ENCODE assay signal across 9 cellular contexts in genomic region chr3:76024640-76025039, GRCh38.
DNase-seq lines count a peak whose midpoint lies in the region; ATAC-seq and TF ChIP-seq lines count a peak whose summit lies in the region.
"Had no signal": no experiment of that assay in that cellular context is flagged by ENCODE, and none has a peak within 500 bp of the region (broad histone marks: within the 10 kb centered on the region; RNA-seq: fewer than 3 reads in every experiment).

No MANE protein-coding gene starts in this region.

- BruUV-seq in Caco-2 (replicated peaks; lab: Mats Ljungman, UMichigan) = no TSS peak

- DNase-seq in Caco-2 = peak in 1 of 2 experiments; percentile 19
- peak; percentile 45 for DNase-seq in amniotic epithelial cell (ENCODE audit: low read depth)
- no peak for DNase-seq in left lung
- DNase-seq in mesenteric fat pad (ENCODE audit: low spot score) = no peak
- DNase-seq in activated CD4-positive, alpha-beta memory T cell treated with anti-CD3 and anti-CD28 coated beads for 36 hours = no peak
- DNase-seq in substantia nigra (lab: John Stamatoyannopoulos, UW) = no peak
- DNase-seq in CD1c-positive myeloid dendritic cell (ENCODE audit: extremely low spot score) = no peak
- DNase-seq: T-helper 1 cell had no signal

- no peaks in the 10 kb centered on the region for H3K36me3 ChIP-seq in Caco-2 (ENCODE audit: control insufficient read depth, insufficient read depth, low read length)
- no peaks in the 10 kb centered on the region for H3K36me3 ChIP-seq in left lung

- TF ChIP-seq EP300 in Ishikawa (IDR thresholded peaks at IDR 0.05; ENCODE audit: borderline replicate concordance) = no peak

- H3K9me3 Mint-ChIP-seq in Caco-2 (ENCODE audit: unreplicated experiment) = peaks cover 9% of the 10 kb centered on the region
- peaks cover 25% of the 10 kb centered on the region for H3K9me3 Mint-ChIP-seq in activated CD4-positive, alpha-beta memory T cell treated with anti-CD3 and anti-CD28 coated beads for 36 hours

- CTCF ChIA-PET in Caco-2 (lab: Charles Lee) = no interaction called here
- CTCF ChIA-PET in activated CD4-positive, alpha-beta memory T cell treated with anti-CD3 and anti-CD28 coated beads for 36 hours (lab: Charles Lee) = no interaction called here

- H3K36me3 Mint-ChIP-seq in Caco-2 (ENCODE audit: insufficient read depth, unreplicated experiment) = no peaks in the 10 kb centered on the region
- no peaks in the 10 kb centered on the region for H3K36me3 Mint-ChIP-seq in activated CD4-positive, alpha-beta memory T cell treated with anti-CD3 and anti-CD28 coated beads for 36 hours

- TF ChIP-seq CTCF in Caco-2 (IDR thresholded peaks at IDR 0.05; ENCODE audit: insufficient read depth in 1 of 2, low read depth in 1 of 2, low read length in 1 of 2, severe bottlenecking in 1 of 2, unreplicated experiment in 1 of 2) = peak; percentile 38 to 40
- TF ChIP-seq CTCF in left lung (IDR thresholded peaks at IDR 0.05) = peak; percentile 23 to 35

- ATAC-seq in left lung = peak; percentile 49

- no peak overlapping the region for H3K4me3 ChIP-seq in Caco-2 (ENCODE audit: low read depth, low read length)
- no peak overlapping the region for H3K4me3 ChIP-seq in left lung

- peak; percentile 53 for TF ChIP-seq RAD21 in Ishikawa (IDR thresholded peaks at IDR 0.05; ENCODE audit: low read depth)

- no peaks in the 10 kb centered on the region for H3K4me1 Mint-ChIP-seq in Caco-2 (ENCODE audit: low read depth, unreplicated experiment)
- H3K4me1 Mint-ChIP-seq in activated CD4-positive, alpha-beta memory T cell treated with anti-CD3 and anti-CD28 coated beads for 36 hours (ENCODE audit: low read depth) = no peaks in the 10 kb centered on the region

- POLR2A ChIA-PET in Caco-2 (lab: Charles Lee) = no interaction called here
- POLR2A ChIA-PET in activated CD4-positive, alpha-beta memory T cell treated with anti-CD3 and anti-CD28 coated beads for 36 hours (lab: Charles Lee) = no interaction called here

- no peak overlapping the region for H3K27ac Mint-ChIP-seq in Caco-2 (ENCODE audit: unreplicated experiment)
- H3K27ac Mint-ChIP-seq in activated CD4-positive, alpha-beta memory T cell treated with anti-CD3 and anti-CD28 coated beads for 36 hours = no peak overlapping the region

- H3K9me3 ChIP-seq in Caco-2 (no peaks in the 10 kb centered on the region), left lung (no peaks in the 10 kb centered on the region)

- H3K4me1 ChIP-seq in Caco-2 = no peaks in the 10 kb centered on the region
- H3K4me1 ChIP-seq in left lung = no peaks in the 10 kb centered on the region

- intact Hi-C loops in Caco-2 (cut with micrococcal nuclease; ENCODE audit: unreplicated experiment) (loop anchor here (1.0 to 5.0 kb wide), 4 partner anchors 20 to 563 kb away; no protein-coding TSS in a partner anchor), left lung (cut with DNase I) (no loop called here)
- intact Hi-C loops in activated CD4-positive, alpha-beta memory T cell treated with anti-CD3 and anti-CD28 coated beads for 36 hours (cut with micrococcal nuclease) = no loop called here

- H3K27me3 ChIP-seq in Caco-2 (replicated peaks; ENCODE audit: control insufficient read depth, insufficient read depth, low read length) = no peaks in the 10 kb centered on the region
- H3K27me3 ChIP-seq in left lung = no peaks in the 10 kb centered on the region

- H3K4me3 Mint-ChIP-seq in Caco-2 (ENCODE audit: unreplicated experiment) = no peak overlapping the region
- no peak overlapping the region for H3K4me3 Mint-ChIP-seq in activated CD4-positive, alpha-beta memory T cell treated with anti-CD3 and anti-CD28 coated beads for 36 hours

- H3K27ac ChIP-seq in left lung (no peak overlapping the region), substantia nigra (ENCODE audit: low read depth, low read length, poor library complexity, severe bottlenecking) (no peak overlapping the region)

- H3K27me3 Mint-ChIP-seq in Caco-2 (ENCODE audit: insufficient read depth, unreplicated experiment) = no peaks in the 10 kb centered on the region
- H3K27me3 Mint-ChIP-seq in activated CD4-positive, alpha-beta memory T cell treated with anti-CD3 and anti-CD28 coated beads for 36 hours = no peaks in the 10 kb centered on the region

TF ChIP-seq in Ishikawa, 13 proteins besides CTCF, POLR2A, EP300 and RAD21:
- TF ChIP-seq FOXM1 (IDR thresholded peaks at IDR 0.05; ENCODE audit: borderline replicate concordance, low read depth) (no peak), ZBTB7A (IDR thresholded peaks at IDR 0.05; ENCODE audit: low read depth) (no peak), REST (IDR thresholded peaks at IDR 0.05; ENCODE audit: low read depth) (no peak), NFIC (IDR thresholded peaks at IDR 0.05) (no peak), TCF12 (IDR thresholded peaks at IDR 0.05; ENCODE audit: low read depth) (no peak), EGR1 (IDR thresholded peaks at IDR 0.05) (no peak), CEBPB (IDR thresholded peaks at IDR 0.05) (no peak), TEAD4 (IDR thresholded peaks at IDR 0.05) (no peak), MAX (IDR thresholded peaks at IDR 0.05) (no peak), YY1 (IDR thresholded peaks at IDR 0.05; ENCODE audit: low read depth) (no peak), CREB1 (IDR thresholded peaks at IDR 0.05; ENCODE audit: low read depth) (no peak), USF1 (IDR thresholded peaks at IDR 0.05) (no peak), TAF1 (IDR thresholded peaks at IDR 0.05; ENCODE audit: low read depth) (no peak)
